Comparison of ENCODE assay signal across 11 cellular contexts in the genomic region with DNA sequence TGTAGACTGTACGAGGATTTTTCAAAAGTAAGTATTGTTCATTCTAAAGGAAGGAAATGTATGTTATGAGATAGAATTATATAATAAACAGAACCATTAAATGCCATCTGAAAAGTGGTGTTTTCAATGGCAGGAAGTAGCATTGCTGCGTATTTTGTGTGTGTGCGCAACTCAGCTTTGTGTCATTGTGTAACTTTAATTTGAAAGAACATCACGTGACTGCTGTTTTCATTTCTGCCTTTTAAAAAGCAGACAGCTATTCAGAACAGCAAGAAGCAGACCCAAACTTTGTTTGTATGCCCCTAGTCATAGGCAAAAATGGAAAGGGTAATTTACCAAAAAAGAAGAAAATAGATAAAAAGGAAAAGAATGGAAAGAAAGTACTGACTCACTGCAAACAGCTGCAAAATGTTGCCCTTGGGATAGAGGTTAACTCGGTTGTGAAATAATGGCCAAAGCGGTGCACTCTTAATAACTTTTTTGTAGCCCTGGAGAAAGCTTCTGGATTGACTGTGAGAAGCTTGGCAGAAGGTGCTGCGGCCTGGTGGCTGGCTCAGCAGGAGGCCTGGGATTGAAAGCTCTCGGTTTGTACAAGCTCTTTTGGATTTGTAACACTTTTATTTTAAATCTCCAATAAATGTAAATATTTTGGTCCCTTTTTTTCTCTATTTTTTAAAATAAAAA.
DNase-seq lines count a peak whose midpoint lies in the region; ATAC-seq and TF ChIP-seq lines count a peak whose summit lies in the region.
"Had no signal": no experiment of that assay in that cellular context is flagged by ENCODE, and none has a peak within 500 bp of the region (broad histone marks: within the 10 kb centered on the region; RNA-seq: fewer than 3 reads in every experiment).

No MANE protein-coding gene starts in this region.

- H3K4me3 ChIP-seq in NB4 (ENCODE audit: low read depth, low read length), result no peak overlapping the region
- no peak overlapping the region for H3K4me3 ChIP-seq in vagina

- no peak overlapping the region for H3K27ac ChIP-seq in vagina

- no peak for TF ChIP-seq POLR2A in NB4 (IDR thresholded peaks at IDR 0.05; ENCODE audit: extremely low read depth, insufficient read length)
- no peak for TF ChIP-seq POLR2A in vagina (IDR thresholded peaks at IDR 0.05)

- TF ChIP-seq CTCF in NB4 (IDR thresholded peaks at IDR 0.05; ENCODE audit: low read depth, low read length) (peak; percentile 6), vagina (IDR thresholded peaks at IDR 0.05) (no peak)

- intact Hi-C loops in vagina (cut with DNase I), result no loop called here

- peak; percentile 27 to 48 for DNase-seq in AML-193 (lab: John Stamatoyannopoulos, UW)
- peak; percentile 75 for DNase-seq in NB4 (ENCODE audit: low read depth)
- DNase-seq in dermis microvascular lymphatic vessel endothelial cell (ENCODE audit: low read depth in 2 of 2), result peak; percentile 68 to 86
- DNase-seq in medulla oblongata (ENCODE audit: extremely low spot score), result peak; percentile 51
- DNase-seq in HK-2 (ENCODE audit: unreplicated experiment), result no peak
- no peak for DNase-seq in epidermal melanocyte (ENCODE audit: insufficient read length, low spot score)
- DNase-seq in vagina (ENCODE audit: extremely low spot score in 2 of 2), result no peak
- DNase-seq: activated CD8-positive, alpha-beta memory T cell treated with anti-CD3 and anti-CD28 coated beads, Interleukin-2, amount 50 U/mL, for 4 hours; effector memory CD4-positive, alpha-beta T cell; NCI-H1048 had no signal

- no peaks in the 10 kb centered on the region for H3K36me3 ChIP-seq in vagina

- ATAC-seq in GM21390 (IDR thresholded peaks at IDR 0.05; ENCODE audit: unreplicated experiment), result no peak

- no peaks in the 10 kb centered on the region for H3K9me3 ChIP-seq in vagina

- H3K4me1 ChIP-seq in vagina, result peaks cover 8% of the 10 kb centered on the region

- H3K27me3 ChIP-seq in vagina, result no peaks in the 10 kb centered on the region

Comparison
In these comparisons a context has a peak if more than half of its experiments do, and no peak if none do; other contexts are left out.
1. DNase-seq: peak in AML-193 (2 of 2), NB4 (single experiment), dermis microvascular lymphatic vessel endothelial cell (2 of 2) and medulla oblongata (single experiment); none in HK-2 (single experiment), epidermal melanocyte (single experiment) and vagina (0 of 2).